In the genomic region with DNA sequence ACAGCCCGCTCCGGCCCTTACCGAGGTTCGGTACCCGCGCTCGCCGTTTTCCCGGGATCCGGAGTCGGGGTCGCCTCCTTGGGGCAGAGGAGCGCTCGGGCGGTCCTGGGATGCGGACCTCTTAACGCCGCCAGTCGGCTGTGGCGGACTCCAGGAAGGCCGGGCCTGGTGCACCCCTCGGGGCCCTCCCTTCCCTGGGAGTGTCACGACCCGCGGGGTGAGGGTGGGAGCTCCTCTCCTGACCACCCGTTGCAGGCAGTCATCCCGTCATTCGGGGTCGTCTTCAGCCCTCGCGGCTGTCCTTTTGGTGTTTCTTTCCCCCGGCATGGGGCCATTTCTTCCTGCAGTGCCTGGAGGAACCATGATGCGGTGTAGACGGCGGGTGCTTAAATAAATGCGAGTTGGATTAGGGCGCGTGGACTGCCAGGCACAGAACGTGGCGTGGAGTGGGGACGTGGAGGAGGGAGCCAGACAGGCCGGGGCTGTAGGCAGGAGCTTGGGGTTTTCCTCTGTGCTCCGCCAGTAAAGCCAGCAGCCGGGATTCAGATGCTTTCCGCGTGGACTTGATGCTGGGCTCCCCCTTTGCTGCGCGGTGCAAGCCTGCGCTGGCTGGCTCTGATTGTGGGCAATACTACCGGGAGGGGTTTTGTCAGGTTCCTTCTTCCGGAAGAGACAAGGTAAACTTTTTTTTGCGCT, we compare ENCODE assay signal across 8 cellular contexts. TPM values are rescaled to one million over a fixed set of nuclear protein-coding genes. Genes with fewer than 3 reads are reported as not detected.
A peak's percentile ranks its signal among the peaks of the same experiment; 100 is the strongest.
DNase-seq lines count a peak whose midpoint lies in the region; ATAC-seq and TF ChIP-seq lines count a peak whose summit lies in the region.

No MANE protein-coding gene starts in this region.

- no peaks in the 10 kb centered on the region for H3K9me3 ChIP-seq in Peyer's patch
- no peaks in the 10 kb centered on the region for H3K9me3 ChIP-seq in transverse colon

- H3K9me3 Mint-ChIP-seq in glutamatergic neuron (ENCODE audit: unreplicated experiment): peaks cover 12% of the 10 kb centered on the region
- H3K9me3 Mint-ChIP-seq in osteocyte (ENCODE audit: unreplicated experiment): no peaks in the 10 kb centered on the region

- DNase-seq in AG09319 (ENCODE audit: extremely low read depth, low read depth) (peak; percentile 15), Peyer's patch (peak; percentile 63 to 83 (median 76)), glutamatergic neuron (peak; percentile 68), osteocyte (ENCODE audit: extremely low spot score, unreplicated experiment) (peak; percentile 85), transverse colon (peak; percentile 76)
- DNase-seq in activated naive CD4-positive, alpha-beta T cell treated with Interleukin-2 at 50 U/mL for 16 hours: peak; percentile 58

- ATAC-seq in HG03095 (IDR thresholded peaks at IDR 0.05; ENCODE audit: unreplicated experiment): peak; percentile 22

- no peak for TF ChIP-seq EP300 in transverse colon (IDR thresholded peaks at IDR 0.05; ENCODE audit: low read depth)

- peak; percentile 40 for TF ChIP-seq POLR2A in GM18526 (IDR thresholded peaks at IDR 0.05; ENCODE audit: extremely low read depth, insufficient read length)
- TF ChIP-seq POLR2A in Peyer's patch (IDR thresholded peaks at IDR 0.05): peak; percentile 45 to 46
- peak; percentile 81 for TF ChIP-seq POLR2A in transverse colon (IDR thresholded peaks at IDR 0.05)

- H3K4me3 ChIP-seq in Peyer's patch (peak overlapping the region; percentile 71 to 100 (median 92)), transverse colon (peak overlapping the region; percentile 63 to 94 (median 85))

- H3K4me1 ChIP-seq in Peyer's patch: peaks cover 0 to 18% (median 7%) of the 10 kb centered on the region in 4 donors
- H3K4me1 ChIP-seq in transverse colon: peaks cover 3 to 14% (median 8%) of the 10 kb centered on the region in 4 donors

- TF ChIP-seq CTCF in AG09319 (IDR thresholded peaks at IDR 0.05; ENCODE audit: low read depth, low read length) (no peak), Peyer's patch (IDR thresholded peaks at IDR 0.05) (peak in 1 of 6 experiments; percentile 14), glutamatergic neuron (IDR thresholded peaks at IDR 0.05; ENCODE audit: partially characterized antibody, unreplicated experiment) (no peak), osteocyte (IDR thresholded peaks at IDR 0.05) (no peak), transverse colon (IDR thresholded peaks at IDR 0.05) (peak in 2 of 5 experiments; percentile 15 to 44)

- no peaks in the 10 kb centered on the region for H3K36me3 ChIP-seq in Peyer's patch
- H3K36me3 ChIP-seq in transverse colon: no peaks in the 10 kb centered on the region

- H3K27me3 Mint-ChIP-seq in glutamatergic neuron (ENCODE audit: unreplicated experiment) (peaks cover 12% of the 10 kb centered on the region), osteocyte (ENCODE audit: unreplicated experiment) (no peaks in the 10 kb centered on the region)

- H3K4me1 Mint-ChIP-seq in glutamatergic neuron (ENCODE audit: low read depth, unreplicated experiment) (peaks cover 4% of the 10 kb centered on the region), osteocyte (ENCODE audit: unreplicated experiment) (peaks cover 16% of the 10 kb centered on the region)

- 0 to 1% methylated on average over 2 to 50 of the region's 52 CpGs for WGBS in transverse colon (ENCODE audit: low coverage in 1 of 2), 2 donors

- peak overlapping the region; percentile 92 to 99 (median 97) for H3K27ac ChIP-seq in Peyer's patch
- H3K27ac ChIP-seq in transverse colon: peak overlapping the region; percentile 96 to 99 (median 98)

- in situ Hi-C loops in transverse colon (cut with MboI; ENCODE audit: low pct_ligation_motif_present in 1 of 4, low pct_unique_long_range_greater_than_20kb in 1 of 4, low sequenced_read_pairs in 3 of 4): loop anchor here in 1 of 4 donors (10.0 kb wide), 1 partner anchor 74 kb away; no protein-coding TSS in a partner anchor

- H3K27ac Mint-ChIP-seq in glutamatergic neuron (ENCODE audit: unreplicated experiment): peak overlapping the region; percentile 89
- peak overlapping the region; percentile 96 for H3K27ac Mint-ChIP-seq in osteocyte (ENCODE audit: unreplicated experiment)

- H3K4me3 Mint-ChIP-seq in glutamatergic neuron (ENCODE audit: unreplicated experiment) (peak overlapping the region; percentile 95), osteocyte (ENCODE audit: unreplicated experiment) (peak overlapping the region; percentile 99)

- intact Hi-C loops in transverse colon (cut with DNase I; ENCODE audit: low total_unique reads): no loop called here

- H3K36me3 Mint-ChIP-seq in glutamatergic neuron (ENCODE audit: unreplicated experiment): peaks cover 6% of the 10 kb centered on the region
- H3K36me3 Mint-ChIP-seq in osteocyte (ENCODE audit: unreplicated experiment): no peaks in the 10 kb centered on the region

- no peaks in the 10 kb centered on the region for H3K27me3 ChIP-seq in Peyer's patch
- H3K27me3 ChIP-seq in transverse colon: no peaks in the 10 kb centered on the region

RNA-seq across cellular contexts. Expression of a gene that starts 0.8 kb away (rescaled TPM):
- 100 to 1,000 TPM in 3 of 4 donors, 10 to 100 TPM in 1; 90.7 to 125 (median 107) TPM for total RNA-seq in Peyer's patch
- 63.5 TPM for total RNA-seq in glutamatergic neuron (ENCODE audit: unreplicated experiment)
- 23.5 and 25.3 TPM in 2 replicates for total RNA-seq in osteocyte
- total RNA-seq in transverse colon: 10 to 100 TPM; 75.0 to 95.9 (median 88.9) TPM

Comparison
In these comparisons a context has a peak if more than half of its experiments do, and no peak if none do; other contexts are left out.
1. Peak in every context shown above with its lines: DNase-seq, ATAC-seq, H3K4me3 ChIP-seq and H3K27ac ChIP-seq.
2. DNase-seq: peak in every context shown above with its lines; median percentile 85 in osteocyte; 76 in Peyer's patch; 76 in transverse colon; 68 in glutamatergic neuron; 58 in activated naive CD4-positive, alpha-beta T cell treated with Interleukin-2 at 50 U/mL for 16 hours; 15 in AG09319.